ENCODE assay signal across 27 cellular contexts in genomic region chr6:162671580-162672165, GRCh38. TPM values are rescaled to one million over a fixed set of nuclear protein-coding genes. Genes with fewer than 3 reads are reported as not detected.
DNase-seq lines count a peak whose midpoint lies in the region; ATAC-seq, FAIRE-seq and TF ChIP-seq lines count a peak whose summit lies in the region.
"Had no signal": no experiment of that assay in that cellular context is flagged by ENCODE, and none has a peak within 500 bp of the region (broad histone marks: within the 10 kb centered on the region; RNA-seq: fewer than 3 reads in every experiment).

No MANE protein-coding gene starts in this region.

- H2AFZ ChIP-seq in neural progenitor cell (replicated peaks): no peak overlapping the region
- H2AFZ ChIP-seq: PC-9 had no signal

- H3K36me3 ChIP-seq in heart right ventricle (no peaks in the 10 kb centered on the region), neural progenitor cell (no peaks in the 10 kb centered on the region), prostate gland (no peaks in the 10 kb centered on the region)
- H3K36me3 ChIP-seq: BLaER1 had no signal

- H3K9me3 ChIP-seq in heart right ventricle: no peaks in the 10 kb centered on the region
- no peaks in the 10 kb centered on the region for H3K9me3 ChIP-seq in neural progenitor cell (ENCODE audit: low read depth)
- no peaks in the 10 kb centered on the region for H3K9me3 ChIP-seq in prostate gland
- H3K9me3 ChIP-seq: BLaER1 had no signal

- DNase-seq in WTC11 (ENCODE audit: low spot score): no peak
- DNase-seq in heart right ventricle: peak; percentile 10 to 44
- DNase-seq in neural progenitor cell (ENCODE audit: low spot score): no peak
- no peak for DNase-seq in sciatic nerve (ENCODE audit: low spot score)
- no peak for DNase-seq in effector memory CD8-positive, alpha-beta T cell
- DNase-seq in prostate gland (ENCODE audit: low spot score): no peak
- DNase-seq: CD4-positive, CD25-positive, alpha-beta regulatory T cell; DMS153; DND-41; H7; Kasumi-1; NCI-H1092 treated with DMSO at 0.1 percent for 48 hours; NCI-H1436 treated with DMSO at 0.1 percent for 48 hours; NCI-H187 treated with DMSO at 0.1 percent for 48 hours; NCI-H2107; NCI-H446 treated with DMSO at 0.1 percent for 48 hours; NCI-H526; PC-9; SHP77 had no signal

- no peak overlapping the region for H3K4me2 ChIP-seq in neural progenitor cell
- H3K4me2 ChIP-seq: BLaER1, PC-9 had no signal

- WGBS in heart right ventricle, 2 donors: 87 to 92% methylated on average over 4 of the region's 4 CpGs
- WGBS in prostate gland: 98% methylated on average over 4 of the region's 4 CpGs

- no peaks in the 10 kb centered on the region for H4K20me1 ChIP-seq in neural progenitor cell (ENCODE audit: low read depth)
- H4K20me1 ChIP-seq: BLaER1 had no signal

- no peak for TF ChIP-seq CTCF in WTC11 (IDR thresholded peaks at IDR 0.05)
- no peak for TF ChIP-seq CTCF in heart right ventricle (IDR thresholded peaks at IDR 0.05)
- TF ChIP-seq CTCF in neural progenitor cell (IDR thresholded peaks at IDR 0.05): no peak
- no peak for TF ChIP-seq CTCF in prostate gland (IDR thresholded peaks at IDR 0.05)

- no peaks in the 10 kb centered on the region for H3F3A ChIP-seq in neural progenitor cell (ENCODE audit: low read depth)

- no peak for ATAC-seq in WTC11
- ATAC-seq in heart right ventricle: peak in 7 of 8 donors; percentile 49 to 88 (median 65)
- ATAC-seq in sciatic nerve: no peak
- ATAC-seq in effector memory CD8-positive, alpha-beta T cell (replicated peaks): no peak
- ATAC-seq: K562 had no signal

- TF ChIP-seq POLR2A in prostate gland (IDR thresholded peaks at IDR 0.05): no peak

- H3K4me1 Mint-ChIP-seq in WTC11: peaks cover 2% of the 10 kb centered on the region; the same call in 1 of the 2 replicates
- peaks cover 7% of the 10 kb centered on the region for H3K4me1 Mint-ChIP-seq in neural progenitor cell
- H3K4me1 Mint-ChIP-seq in effector memory CD8-positive, alpha-beta T cell (ENCODE audit: low read depth in 2 of 2): no peaks in the 10 kb centered on the region

- H3K9ac ChIP-seq in neural progenitor cell: no peak overlapping the region
- H3K9ac ChIP-seq: BLaER1 had no signal

- H3K4me1 ChIP-seq in heart right ventricle (peaks cover 0 to 12% (median 0%) of the 10 kb centered on the region in 9 donors), neural progenitor cell (peaks cover 7% of the 10 kb centered on the region), prostate gland (replicated peaks) (no peaks in the 10 kb centered on the region)
- H3K4me1 ChIP-seq: BLaER1 had no signal

- H3K9me3 Mint-ChIP-seq in WTC11 (no peaks in the 10 kb centered on the region), neural progenitor cell (no peaks in the 10 kb centered on the region)
- peaks cover 2 to 8% of the 10 kb centered on the region in 2 donors for H3K9me3 Mint-ChIP-seq in effector memory CD8-positive, alpha-beta T cell

- POLR2A ChIA-PET in WTC11 (lab: Charles Lee): no interaction called here

- peak; percentile 52 for FAIRE-seq in A204.1 (lab: Jason Lieb, UNC)
- FAIRE-seq: K562 had no signal

- no peaks in the 10 kb centered on the region for H3K79me2 ChIP-seq in neural progenitor cell (ENCODE audit: low read depth)

- H3K4me3 ChIP-seq in heart right ventricle (no peak overlapping the region), neural progenitor cell (no peak overlapping the region), prostate gland (no peak overlapping the region)
- H3K4me3 ChIP-seq: BLaER1, K562, PC-9 had no signal

- H3K4me3 Mint-ChIP-seq in WTC11 (no peak overlapping the region), neural progenitor cell (no peak overlapping the region)
- no peak overlapping the region for H3K4me3 Mint-ChIP-seq in effector memory CD8-positive, alpha-beta T cell
- H3K4me3 Mint-ChIP-seq: CD4-positive, CD25-positive, alpha-beta regulatory T cell had no signal

- H3K36me3 Mint-ChIP-seq in WTC11: no peaks in the 10 kb centered on the region
- no peaks in the 10 kb centered on the region for H3K36me3 Mint-ChIP-seq in neural progenitor cell
- H3K36me3 Mint-ChIP-seq in effector memory CD8-positive, alpha-beta T cell (ENCODE audit: insufficient read depth): no peaks in the 10 kb centered on the region
- H3K36me3 Mint-ChIP-seq: CD4-positive, CD25-positive, alpha-beta regulatory T cell had no signal

- intact Hi-C loops in heart right ventricle (cut with DNase I): loop anchor here in 3 of 10 donors (5.0 kb wide), 3 partner anchors 46 to 56 kb away; partner anchors contain the start of genes PACRG (in 1 of the 3) and PRKN (in 1 of the 3)
- intact Hi-C loops in sciatic nerve (cut with DNase I): no loop called here
- intact Hi-C loops in prostate gland (cut with DNase I): no loop called here

- H3K27ac ChIP-seq in heart right ventricle (peak overlapping the region in 5 of 10 donors; percentile 4 to 84 (median 42)), neural progenitor cell (no peak overlapping the region), prostate gland (no peak overlapping the region)
- H3K27ac ChIP-seq: BLaER1, PC-9 had no signal

- H3K27me3 Mint-ChIP-seq in WTC11 (ENCODE audit: low read depth) (no peaks in the 10 kb centered on the region), neural progenitor cell (ENCODE audit: insufficient read depth, low read depth) (no peaks in the 10 kb centered on the region)
- no peaks in the 10 kb centered on the region for H3K27me3 Mint-ChIP-seq in effector memory CD8-positive, alpha-beta T cell
- H3K27me3 Mint-ChIP-seq: CD4-positive, CD25-positive, alpha-beta regulatory T cell had no signal

- H3K27me3 ChIP-seq in heart right ventricle (no peaks in the 10 kb centered on the region), neural progenitor cell (no peaks in the 10 kb centered on the region), prostate gland (replicated peaks; ENCODE audit: insufficient read depth) (no peaks in the 10 kb centered on the region)
- H3K27me3 ChIP-seq: BLaER1 had no signal

- CTCF ChIA-PET in WTC11 (lab: Charles Lee): no interaction called here

- H3K27ac Mint-ChIP-seq in WTC11 (no peak overlapping the region), neural progenitor cell (peak overlapping the region; percentile 64)
- H3K27ac Mint-ChIP-seq in effector memory CD8-positive, alpha-beta T cell: no peak overlapping the region
- H3K27ac Mint-ChIP-seq: CD4-positive, CD25-positive, alpha-beta regulatory T cell had no signal

TF ChIP-seq in WTC11, 78 proteins besides CTCF, POLR2A, EP300 and RAD21:
- TF ChIP-seq FOXP1 (CRISPR knock-in tag; IDR thresholded peaks at IDR 0.05; ENCODE audit: borderline replicate concordance) (no peak), HMGA2 (CRISPR knock-in tag; IDR thresholded peaks at IDR 0.05) (peak; percentile 99)

RNA-seq across cellular contexts. Expression of gene PRKN, which starts 55.9 kb away (rescaled TPM):
- total RNA-seq in WTC11 (2021): 0.59 to 1.0 TPM (median 1.0 TPM) in 3 replicates
- 10 to 100 TPM; 21.4 to 27.7 (median 26.4) TPM for total RNA-seq in heart right ventricle
- 1 to 10 TPM; 2.3 to 8.3 TPM for polyA plus RNA-seq in heart right ventricle
- 2.2 and 2.8 TPM in 2 replicates for total RNA-seq in neural progenitor cell (ENCODE audit: low replicate concordance)
- total RNA-seq in sciatic nerve: 15.9 TPM
- 10 to 100 TPM; 10.7 to 21.2 TPM for total RNA-seq in prostate gland
- total RNA-seq: HT1080, PC-9, RPMI7951 had no signal
- polyA plus RNA-seq: AG04450 had no signal

RNA-seq across cellular contexts. Expression of gene PACRG, which starts 56.1 kb away (rescaled TPM):
- 0.44 TPM in 2 of 3 replicates, not detected in the other for total RNA-seq in WTC11 (2021)
- 10 to 100 TPM in 6 of 10 donors, 1 to 10 TPM in 4; 7.1 to 34.6 (median 10.3) TPM for total RNA-seq in heart right ventricle
- 1 to 10 TPM; 2.1 to 5.3 TPM for polyA plus RNA-seq in heart right ventricle
- 0.30 and 0.37 TPM in 2 replicates for total RNA-seq in neural progenitor cell (ENCODE audit: low replicate concordance)
- total RNA-seq in sciatic nerve: 4.3 TPM
- 10 to 100 TPM in 1 of 2 donors, 1 to 10 TPM in 1; 2.9 to 63.8 TPM for total RNA-seq in prostate gland
- total RNA-seq: A172, HT1080, K562, PC-9, RPMI7951, SK-MEL-5 had no signal
- polyA plus RNA-seq: AG04450 had no signal

Comparison
In these comparisons a context has a peak if more than half of its experiments do, and no peak if none do; other contexts are left out.
1. ATAC-seq: peak in heart right ventricle (7 of 8); none in WTC11 (single experiment), sciatic nerve (single experiment) and effector memory CD8-positive, alpha-beta T cell (single experiment).
2. DNase-seq: peak in heart right ventricle (2 of 2); none in WTC11 (single experiment), neural progenitor cell (single experiment), sciatic nerve (single experiment), effector memory CD8-positive, alpha-beta T cell (0 of 3) and prostate gland (single experiment).